20 cellular contexts compared by ENCODE assay signal in the genomic region with DNA sequence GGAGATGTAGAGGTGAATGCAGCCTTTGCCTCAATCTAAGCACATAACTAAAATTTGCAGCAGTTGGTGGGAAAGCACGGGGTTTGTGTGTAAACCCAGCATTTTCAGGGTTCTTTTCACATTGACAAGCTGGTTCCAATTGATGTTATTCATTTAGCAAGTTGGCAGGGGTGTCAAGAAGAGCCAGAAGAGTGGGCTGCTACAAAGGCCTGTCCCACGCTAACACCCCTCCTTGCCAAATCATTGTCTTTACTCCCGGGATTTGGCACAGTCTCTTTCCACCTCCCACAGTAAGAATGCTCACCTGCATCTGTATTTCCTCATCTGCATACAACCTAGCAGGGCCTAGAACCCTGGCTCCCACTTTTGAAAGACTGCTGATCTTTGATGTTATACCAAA. TPM values are rescaled to one million over a fixed set of nuclear protein-coding genes. Genes with fewer than 3 reads are reported as not detected.
A peak's percentile ranks its signal among the peaks of the same experiment; 100 is the strongest.
DNase-seq lines count a peak whose midpoint lies in the region; ATAC-seq and TF ChIP-seq lines count a peak whose summit lies in the region.
"Had no signal": no experiment of that assay in that cellular context is flagged by ENCODE, and none has a peak within 500 bp of the region (broad histone marks: within the 10 kb centered on the region; RNA-seq: fewer than 3 reads in every experiment).

No MANE protein-coding gene starts in this region.

- peak overlapping the region; percentile 71 for H3K27ac Mint-ChIP-seq in osteocyte (ENCODE audit: unreplicated experiment)
- H3K27ac Mint-ChIP-seq in naive thymus-derived CD4-positive, alpha-beta T cell: peak overlapping the region in 1 of 9 donors; percentile 65

- H3K4me3 ChIP-seq in AG04450 (ENCODE audit: low read depth, low read length) (no peak overlapping the region), LNCaP clone FGC (ENCODE audit: low read depth, low read length) (peak overlapping the region; percentile 45)
- no peak overlapping the region for H3K4me3 ChIP-seq in naive thymus-derived CD4-positive, alpha-beta T cell (ENCODE audit: low read length)
- H3K4me3 ChIP-seq: hepatocyte, right atrium auricular region, vagina had no signal

- no peaks in the 10 kb centered on the region for H3K27me3 ChIP-seq in AG04450 (ENCODE audit: control insufficient read depth, insufficient read depth, low read length)
- H3K27me3 ChIP-seq in naive thymus-derived CD4-positive, alpha-beta T cell (ENCODE audit: control insufficient read depth in 2 of 2, insufficient read depth in 2 of 2, low read length in 2 of 2): no peaks in the 10 kb centered on the region
- H3K27me3 ChIP-seq: hepatocyte, right atrium auricular region, vagina had no signal

- CTCF ChIA-PET in AG04450 (lab: Charles Lee): interaction anchor here (0.6 to 4.5 kb wide), 4 partner anchors 9 to 454 kb away, joined by 6 to 28 read pairs (median 9); no protein-coding TSS in a partner anchor
- CTCF ChIA-PET in naive thymus-derived CD4-positive, alpha-beta T cell (lab: Charles Lee): interaction anchor here (0.6 to 2.3 kb wide), 2 partner anchors 10 to 14 kb away, joined by 3 to 9 read pairs; no protein-coding TSS in a partner anchor

- no peaks in the 10 kb centered on the region for H3K9me3 Mint-ChIP-seq in osteocyte (ENCODE audit: unreplicated experiment)
- no peaks in the 10 kb centered on the region for H3K9me3 Mint-ChIP-seq in naive thymus-derived CD4-positive, alpha-beta T cell
- H3K9me3 Mint-ChIP-seq: IgD-negative memory B cell had no signal

- H3K9me3 ChIP-seq in AG04450 (ENCODE audit: control insufficient read depth, insufficient read depth, low read length): no peaks in the 10 kb centered on the region
- H3K9me3 ChIP-seq in naive thymus-derived CD4-positive, alpha-beta T cell (ENCODE audit: control insufficient read depth in 2 of 3, low read length in 3 of 3): no peaks in the 10 kb centered on the region
- H3K9me3 ChIP-seq: right atrium auricular region, vagina had no signal

- peaks cover 83% of the 10 kb centered on the region for H3K4me1 Mint-ChIP-seq in osteocyte (ENCODE audit: unreplicated experiment)
- peaks cover 0 to 88% (median 53%) of the 10 kb centered on the region in 7 donors for H3K4me1 Mint-ChIP-seq in naive thymus-derived CD4-positive, alpha-beta T cell

- peak overlapping the region; percentile 32 for H3K27ac ChIP-seq in AG04450 (ENCODE audit: low read depth, low read length)
- no peak overlapping the region for H3K27ac ChIP-seq in naive thymus-derived CD4-positive, alpha-beta T cell (ENCODE audit: low read depth, low read length)
- H3K27ac ChIP-seq: hepatocyte, right atrium auricular region, vagina had no signal

- DNase-seq in AG04450 (ENCODE audit: low read depth, low spot score) (no peak), LNCaP clone FGC (ENCODE audit: low read depth) (no peak), osteocyte (ENCODE audit: extremely low spot score, unreplicated experiment) (no peak), globus pallidus (ENCODE audit: low spot score) (no peak)
- DNase-seq in naive thymus-derived CD4-positive, alpha-beta T cell: no peak
- DNase-seq: ACHN; activated CD4-positive, alpha-beta T cell treated with anti-CD3 and anti-CD28 coated beads, Interleukin-2, amount 50 U/mL, for 1 hour; activated effector memory CD4-positive, alpha-beta T cell treated with Interleukin-2 at 50 U/mL for 16 hours; cortex of kidney; HCEC 1CT; NCI-H1436; NCI-H510A; T-helper 17 cell had no signal

- peak; percentile 21 for ATAC-seq in esophagus mucosa
- no peak for ATAC-seq in naive thymus-derived CD4-positive, alpha-beta T cell
- ATAC-seq in GM19463 (IDR thresholded peaks at IDR 0.05; ENCODE audit: unreplicated experiment): no peak
- ATAC-seq in HG03432 (IDR thresholded peaks at IDR 0.05; ENCODE audit: unreplicated experiment): no peak
- ATAC-seq: T-helper 17 cell had no signal

- H3K36me3 ChIP-seq in naive thymus-derived CD4-positive, alpha-beta T cell (ENCODE audit: control insufficient read depth in 2 of 3, insufficient read depth in 3 of 3, low read length in 3 of 3): peaks cover 0 to 3% (median 0%) of the 10 kb centered on the region in 3 experiments
- H3K36me3 ChIP-seq: right atrium auricular region, vagina had no signal

- no peak for TF ChIP-seq CTCF in AG04450 (IDR thresholded peaks at IDR 0.05; ENCODE audit: low read depth, low read length)
- TF ChIP-seq CTCF in LNCaP clone FGC (IDR thresholded peaks at IDR 0.05; ENCODE audit: control insufficient read depth, extremely low read depth, insufficient read depth): no peak
- TF ChIP-seq CTCF in osteocyte (IDR thresholded peaks at IDR 0.05): no peak

- H3K4me1 ChIP-seq in naive thymus-derived CD4-positive, alpha-beta T cell (ENCODE audit: control insufficient read depth in 2 of 2, insufficient read depth in 2 of 2, low read length in 2 of 2): peaks cover 0 to 3% of the 10 kb centered on the region in 2 donors

- no peak overlapping the region for H3K4me3 Mint-ChIP-seq in osteocyte (ENCODE audit: unreplicated experiment)
- H3K4me3 Mint-ChIP-seq in naive thymus-derived CD4-positive, alpha-beta T cell: no peak overlapping the region
- H3K4me3 Mint-ChIP-seq: IgD-negative memory B cell, T-helper 17 cell had no signal

- intact Hi-C loops in naive thymus-derived CD4-positive, alpha-beta T cell (cut with micrococcal nuclease): no loop called here

- no peaks in the 10 kb centered on the region for H3K27me3 Mint-ChIP-seq in osteocyte (ENCODE audit: unreplicated experiment)
- no peaks in the 10 kb centered on the region for H3K27me3 Mint-ChIP-seq in naive thymus-derived CD4-positive, alpha-beta T cell
- H3K27me3 Mint-ChIP-seq: IgD-negative memory B cell, T-helper 17 cell had no signal

- H3K36me3 Mint-ChIP-seq in osteocyte (ENCODE audit: unreplicated experiment): peaks cover 78% of the 10 kb centered on the region
- H3K36me3 Mint-ChIP-seq in naive thymus-derived CD4-positive, alpha-beta T cell: peaks cover 0 to 39% (median 4%) of the 10 kb centered on the region in 5 donors

- POLR2A ChIA-PET in AG04450 (lab: Yijun Ruan, JAX): no interaction called here
- POLR2A ChIA-PET in naive thymus-derived CD4-positive, alpha-beta T cell (lab: Charles Lee): interaction anchor here (0.6 kb wide), 1 partner anchor 14 kb away, joined by 4 read pairs; no protein-coding TSS in a partner anchor

RNA-seq across cellular contexts. Expression of gene RGMB, which starts 11.8 kb away (rescaled TPM):
- polyA plus RNA-seq in AG04450 (2011; rRNA removed): 53.6 and 57.7 TPM in 2 replicates
- 81.7 and 99.1 TPM in 2 replicates for polyA minus RNA-seq in AG04450 (2011; rRNA and poly(A)+ RNA removed)
- 9.7 TPM for total RNA-seq in esophagus mucosa
- total RNA-seq in osteocyte: 111 and 116 TPM in 2 replicates
- total RNA-seq in naive thymus-derived CD4-positive, alpha-beta T cell: 10 to 100 TPM in 3 of 5 experiments, 1 to 10 TPM in 1, under 1 TPM in 1; 0.41 to 22.4 (median 18.7) TPM
- polyA plus RNA-seq in naive thymus-derived CD4-positive, alpha-beta T cell: 1 to 10 TPM; 5.3 to 7.4 TPM
